In genomic region chr21:14306143-14306907, GRCh38 we compare ENCODE assay signal across 9 cellular contexts.
A peak's percentile ranks its signal among the peaks of the same experiment; 100 is the strongest.
DNase-seq lines count a peak whose midpoint lies in the region; ATAC-seq, FAIRE-seq and TF ChIP-seq lines count a peak whose summit lies in the region.
"Had no signal": no experiment of that assay in that cellular context is flagged by ENCODE, and none has a peak within 500 bp of the region (broad histone marks: within the 10 kb centered on the region; RNA-seq: fewer than 3 reads in every experiment).

No MANE protein-coding gene starts in this region.

- DNase-seq in ELR (ENCODE audit: low read depth), result peak; percentile 25
- DNase-seq in MM.1S, result peak; percentile 35
- no peak for DNase-seq in GM12878 (ENCODE audit: low read depth, low spot score)
- DNase-seq in medulla oblongata (ENCODE audit: extremely low spot score), result peak; percentile 29
- DNase-seq in NCI-H774 (lab: John Stamatoyannopoulos, UW), result no peak
- DNase-seq in retina, result no peak
- no peak for DNase-seq in effector memory CD8-positive, alpha-beta T cell
- DNase-seq: NCI-H748 treated with DMSO at 0.1 percent for 48 hours had no signal

- no peak overlapping the region for H3K4me3 ChIP-seq in MM.1S (ENCODE audit: low read length)
- H3K4me3 ChIP-seq in GM12878, result no peak overlapping the region

- peaks cover 20% of the 10 kb centered on the region in 2 donors for H3K27me3 Mint-ChIP-seq in effector memory CD8-positive, alpha-beta T cell

- FAIRE-seq in GM12878 (lab: Jason Lieb, UNC), result no peak

- no peak overlapping the region for H3K4me2 ChIP-seq in MM.1S (ENCODE audit: low read depth, low read length)
- H3K4me2 ChIP-seq in GM12878 (ENCODE audit: control insufficient read depth, insufficient read depth), result no peak overlapping the region

- POLR2A ChIA-PET in GM12878 (lab: Charles Lee), result no interaction called here

- 1% methylated on average over 5 of the region's 5 CpGs for WGBS in GM12878 (ENCODE audit: insufficient coverage, insufficient replicate concordance, low lambda C conversion rate, missing lambda C conversion rate)

- peak; percentile 31 for TF ChIP-seq CTCF in MM.1S (IDR thresholded peaks at IDR 0.05; ENCODE audit: low read length)
- peak in 2 of 3 experiments; percentile 9 to 37; a peak in 2 of 6 replicates for TF ChIP-seq CTCF in GM12878 (IDR thresholded peaks at IDR 0.05 in 2 of 3, conservative IDR thresholded peaks at IDR 0.05 in 1 of 3; ENCODE audit: control insufficient read depth in 2 of 3, extremely low read depth in 1 of 3, insufficient read depth in 1 of 3, low read depth in 3 of 3, low read length in 3 of 3)

- in situ Hi-C loops in GM12878 (cut with MboI), result no loop called here

- TF ChIP-seq POLR2A in GM12878 (IDR thresholded peaks at IDR 0.05; ENCODE audit: low read depth, low read length), result no peak

- H3K79me2 ChIP-seq in MM.1S (ENCODE audit: low read length) (no peaks in the 10 kb centered on the region), GM12878 (ENCODE audit: control insufficient read depth, insufficient read depth, low read length) (no peaks in the 10 kb centered on the region)

- no peaks in the 10 kb centered on the region for H3K9me2 ChIP-seq in MM.1S (replicated peaks; ENCODE audit: insufficient read depth, low read length)

- H3K36me3 ChIP-seq in MM.1S (replicated peaks; ENCODE audit: insufficient read depth, low read length) (no peaks in the 10 kb centered on the region), GM12878 (ENCODE audit: control insufficient read depth in 2 of 2, insufficient read depth in 2 of 2, low read length in 1 of 2) (no peaks in the 10 kb centered on the region)

- intact Hi-C loops in GM12878 (cut with micrococcal nuclease; ENCODE audit: unreplicated experiment), result loop anchor here (5.0 kb wide), 1 partner anchor 556 kb away; no protein-coding TSS in a partner anchor

- H3K4me3 Mint-ChIP-seq in effector memory CD8-positive, alpha-beta T cell, result no peak overlapping the region

- H3K27ac Mint-ChIP-seq in effector memory CD8-positive, alpha-beta T cell, result no peak overlapping the region

- no TSS peak for BruUV-seq in GM12878 (replicated peaks; lab: Mats Ljungman, UMichigan)

- RAD21 ChIA-PET in GM12878 (lab: Charles Lee; ENCODE audit: unreplicated experiment), result interaction anchor here (1.2 kb wide), 1 partner anchor 430 kb away, joined by 6 read pairs; no protein-coding TSS in a partner anchor

- no peaks in the 10 kb centered on the region for H3K27me3 ChIP-seq in MM.1S (replicated peaks; ENCODE audit: insufficient read depth, low read length)
- no peaks in the 10 kb centered on the region; a peak in 1 of 4 replicates for H3K27me3 ChIP-seq in GM12878 (replicated peaks in 1 of 2; ENCODE audit: control insufficient read depth in 2 of 2, insufficient read depth in 2 of 2, low read length in 1 of 2)

- peak; percentile 34 for TF ChIP-seq RAD21 in GM12878 (IDR thresholded peaks at IDR 0.05; ENCODE audit: insufficient read depth, low read depth, low read length)

- ATAC-seq in GM12878 (no peak), GM19023 (IDR thresholded peaks at IDR 0.05; ENCODE audit: unreplicated experiment) (no peak)
- no peak for ATAC-seq in effector memory CD8-positive, alpha-beta T cell (replicated peaks)

- H3K4me1 Mint-ChIP-seq in effector memory CD8-positive, alpha-beta T cell (ENCODE audit: low read depth in 2 of 2), result peaks cover 0 to 4% of the 10 kb centered on the region in 2 donors

- H3K9me3 ChIP-seq in MM.1S (replicated peaks; ENCODE audit: insufficient read depth, low read length) (no peaks in the 10 kb centered on the region), GM12878 (replicated peaks; ENCODE audit: control insufficient read depth, insufficient read depth, low read length) (no peaks in the 10 kb centered on the region)

- H3K9ac ChIP-seq in MM.1S (ENCODE audit: low read length), result no peak overlapping the region
- H3K9ac ChIP-seq in GM12878 (ENCODE audit: control insufficient read depth, insufficient read depth, low read length), result no peak overlapping the region

- no peak overlapping the region for H2AFZ ChIP-seq in MM.1S (ENCODE audit: low read length)
- H2AFZ ChIP-seq in GM12878 (ENCODE audit: control insufficient read depth, low read depth, low read length), result no peak overlapping the region

- no peaks in the 10 kb centered on the region for H3K9me3 Mint-ChIP-seq in effector memory CD8-positive, alpha-beta T cell

- H3K27ac ChIP-seq in MM.1S (ENCODE audit: low read length), result no peak overlapping the region
- no peak overlapping the region for H3K27ac ChIP-seq in GM12878 (ENCODE audit: control insufficient read depth, insufficient read depth)

- no peaks in the 10 kb centered on the region for H3F3A ChIP-seq in MM.1S (ENCODE audit: insufficient read depth, low read length)

- H4K20me1 ChIP-seq in MM.1S (ENCODE audit: insufficient read depth, low read length) (no peaks in the 10 kb centered on the region), GM12878 (ENCODE audit: control insufficient read depth, insufficient read depth) (no peaks in the 10 kb centered on the region)

- H3K4me1 ChIP-seq in MM.1S (ENCODE audit: low read length), result no peaks in the 10 kb centered on the region
- H3K4me1 ChIP-seq in GM12878 (ENCODE audit: control insufficient read depth, insufficient read depth, low read length), result no peaks in the 10 kb centered on the region

- CTCF ChIA-PET in GM12878 (lab: Yijun Ruan, JAX), result interaction anchor here (1.0 to 1.5 kb wide), 4 partner anchors 9 to 1247 kb away, joined by 3 to 5 read pairs (median 4); no protein-coding TSS in a partner anchor

- SMC1A ChIA-PET in GM12878 (lab: Charles Lee; ENCODE audit: uncharacterized antibody, unreplicated experiment), result interaction anchor here (1.1 kb wide), 1 partner anchor 432 kb away, joined by 3 read pairs; no protein-coding TSS in a partner anchor

- no peaks in the 10 kb centered on the region for H3K36me3 Mint-ChIP-seq in effector memory CD8-positive, alpha-beta T cell (ENCODE audit: insufficient read depth)

- no peak for TF ChIP-seq EP300 in GM12878 (IDR thresholded peaks at IDR 0.05; ENCODE audit: borderline replicate concordance in 1 of 2, control insufficient read depth in 1 of 2, low read depth in 2 of 2, low read length in 2 of 2)

TF ChIP-seq in GM12878, 131 proteins besides CTCF, POLR2A, EP300 and RAD21 (continues in another document):
- TF ChIP-seq EED (IDR thresholded peaks at IDR 0.05; ENCODE audit: low read depth) (no peak), SMC3 (IDR thresholded peaks at IDR 0.05; ENCODE audit: borderline replicate concordance, low read length) (no peak), KDM1A (IDR thresholded peaks at IDR 0.05; ENCODE audit: borderline replicate concordance) (no peak), ETV6 (conservative IDR thresholded peaks at IDR 0.05 in 1 of 2, IDR thresholded peaks at IDR 0.05 in 1 of 2; ENCODE audit: borderline replicate concordance in 1 of 2, low read depth in 1 of 2) (no peak), IRF3 (IDR thresholded peaks at IDR 0.05) (no peak), POU2F2 (IDR thresholded peaks at IDR 0.05; ENCODE audit: borderline replicate concordance, low read depth, low read length) (no peak), ESRRA (IDR thresholded peaks at IDR 0.05; ENCODE audit: low read length) (no peak), SMARCA5 (IDR thresholded peaks at IDR 0.05) (no peak), IRF5 (IDR thresholded peaks at IDR 0.05; ENCODE audit: borderline replicate concordance) (no peak), WRNIP1 (IDR thresholded peaks at IDR 0.05; ENCODE audit: borderline replicate concordance, low read depth, low read length) (no peak), SPI1 (IDR thresholded peaks at IDR 0.05; ENCODE audit: borderline replicate concordance, insufficient read depth, low read depth, low read length) (no peak), ELK1 (IDR thresholded peaks at IDR 0.05; ENCODE audit: low read depth, low read length) (no peak), POLR2AphosphoS2 (IDR thresholded peaks at IDR 0.05; ENCODE audit: low read depth, low read length) (no peak), NFXL1 (IDR thresholded peaks at IDR 0.05; ENCODE audit: borderline replicate concordance) (no peak), CBX5 (IDR thresholded peaks at IDR 0.05; ENCODE audit: low read depth) (no peak), CBFB (IDR thresholded peaks at IDR 0.05; ENCODE audit: low read depth) (no peak)

Comparison
In these comparisons a context has a peak if more than half of its experiments do, and no peak if none do; other contexts are left out.
1. DNase-seq: peak in ELR (single experiment), MM.1S (single experiment) and medulla oblongata (single experiment); none in GM12878 (single experiment), NCI-H774 (single experiment), retina (single experiment) and effector memory CD8-positive, alpha-beta T cell (0 of 3).